ENCODE assay signal across 8 cellular contexts in genomic region chr4:74230902-74231499, GRCh38.
A peak's percentile ranks its signal among the peaks of the same experiment; 100 is the strongest.
DNase-seq lines count a peak whose midpoint lies in the region; ATAC-seq and FAIRE-seq lines count a peak whose summit lies in the region.

No MANE protein-coding gene starts in this region.

- ATAC-seq in GM21390 (IDR thresholded peaks at IDR 0.05; ENCODE audit: unreplicated experiment) (peak; percentile 51), HG03439 (IDR thresholded peaks at IDR 0.05; ENCODE audit: unreplicated experiment) (no peak)

- DNase-seq in A172 (ENCODE audit: low spot score) (peak; percentile 73), NCI-H460 (ENCODE audit: extremely low read depth, low read depth) (peak; percentile 97), fibroblast of gingiva (ENCODE audit: low read depth) (peak; percentile 94), urothelium cell line (ENCODE audit: low spot score) (peak; percentile 20), NAMALWA (ENCODE audit: low spot score) (no peak)
- no peak for DNase-seq in stimulated activated CD8-positive, alpha-beta memory T cell treated with anti-CD3 and anti-CD28 coated beads, Interleukin-4, amount 100 ng/mL, for 48 hours

- peak; percentile 42 for FAIRE-seq in urothelium cell line (lab: Jason Lieb, UNC)

Comparison
In these comparisons a context has a peak if more than half of its experiments do, and no peak if none do; other contexts are left out.
1. DNase-seq: peak in A172 (single experiment), NCI-H460 (single experiment), fibroblast of gingiva (single experiment) and urothelium cell line (single experiment); none in NAMALWA (single experiment) and stimulated activated CD8-positive, alpha-beta memory T cell treated with anti-CD3 and anti-CD28 coated beads, Interleukin-4, amount 100 ng/mL, for 48 hours (single experiment).